Comparison of ENCODE assay signal across 9 cellular contexts in genomic region chr3:86793786-86794185, GRCh38.
DNase-seq lines count a peak whose midpoint lies in the region; ATAC-seq and TF ChIP-seq lines count a peak whose summit lies in the region.
"Had no signal": no experiment of that assay in that cellular context is flagged by ENCODE, and none has a peak within 500 bp of the region (broad histone marks: within the 10 kb centered on the region; RNA-seq: fewer than 3 reads in every experiment).

No MANE protein-coding gene starts in this region.

- H3K27ac ChIP-seq in brain microvascular endothelial cell: peak overlapping the region; percentile 97
- H3K27ac ChIP-seq in subcutaneous abdominal adipose tissue (ENCODE audit: low read depth, low read length): peak overlapping the region; percentile 80

- H3K36me3 ChIP-seq in brain microvascular endothelial cell (replicated peaks) (no peaks in the 10 kb centered on the region), kidney epithelial cell (ENCODE audit: control insufficient read depth, insufficient read depth, low read length) (no peaks in the 10 kb centered on the region), subcutaneous abdominal adipose tissue (ENCODE audit: control insufficient read depth in 5 of 5, insufficient read depth in 5 of 5, low read length in 5 of 5) (no peaks in the 10 kb centered on the region)

- peak; percentile 39 for DNase-seq in HPDE6-E6E7 (ENCODE audit: extremely low spot score)
- DNase-seq in brain microvascular endothelial cell: peak; percentile 88
- peak; percentile 92 for DNase-seq in kidney epithelial cell (ENCODE audit: low read depth)
- no peak for DNase-seq in GM10266 (ENCODE audit: extremely low spot score)
- DNase-seq in DMS153 (lab: John Stamatoyannopoulos, UW): no peak
- DNase-seq: naive B cell had no signal

- no peaks in the 10 kb centered on the region for H3K27me3 ChIP-seq in brain microvascular endothelial cell (replicated peaks)
- H3K27me3 ChIP-seq in kidney epithelial cell (ENCODE audit: control insufficient read depth, insufficient read depth, low read length): no peaks in the 10 kb centered on the region
- H3K27me3 ChIP-seq in subcutaneous abdominal adipose tissue (ENCODE audit: control insufficient read depth in 5 of 5, insufficient read depth in 4 of 5, low read length in 5 of 5): no peaks in the 10 kb centered on the region

- H3K9ac ChIP-seq in subcutaneous abdominal adipose tissue (ENCODE audit: low read length in 5 of 5): peak overlapping the region in 1 of 5 donors; percentile 62

- no peak for ATAC-seq in GM21723 (IDR thresholded peaks at IDR 0.05; ENCODE audit: unreplicated experiment)
- no peak for ATAC-seq in HG03108 (IDR thresholded peaks at IDR 0.05; ENCODE audit: unreplicated experiment)

- no peaks in the 10 kb centered on the region for H3K9me3 ChIP-seq in subcutaneous abdominal adipose tissue (ENCODE audit: control insufficient read depth in 5 of 5, low read length in 5 of 5)

- no peak overlapping the region for H3K4me3 ChIP-seq in brain microvascular endothelial cell (ENCODE audit: low read depth, low read length)
- no peak overlapping the region for H3K4me3 ChIP-seq in kidney epithelial cell (ENCODE audit: low read depth, low read length)
- no peak overlapping the region for H3K4me3 ChIP-seq in subcutaneous abdominal adipose tissue (ENCODE audit: low read depth in 1 of 5, low read length in 5 of 5)

- TF ChIP-seq CTCF in brain microvascular endothelial cell (IDR thresholded peaks at IDR 0.05; ENCODE audit: low read depth, low read length, missing control alignments): no peak
- TF ChIP-seq CTCF in kidney epithelial cell (IDR thresholded peaks at IDR 0.05; ENCODE audit: insufficient read depth, low read length, poor library complexity, severe bottlenecking): no peak
- no peak for TF ChIP-seq CTCF in GM10266 (IDR thresholded peaks at IDR 0.05; ENCODE audit: control insufficient read depth, insufficient read depth, low read depth, missing control alignments)

- in situ Hi-C loops in brain microvascular endothelial cell (cut with HindIII; ENCODE audit: low pct_ligation_motif_present, low sequenced_read_pairs): loop anchor here (25.0 kb wide), 2 partner anchors 169 to 294 kb away; no protein-coding TSS in a partner anchor

- peaks cover 0 to 12% (median 5%) of the 10 kb centered on the region in 5 donors for H3K4me1 ChIP-seq in subcutaneous abdominal adipose tissue (ENCODE audit: control insufficient read depth in 5 of 5, insufficient read depth in 5 of 5, low read length in 5 of 5)

Comparison
In these comparisons a context has a peak if more than half of its experiments do, and no peak if none do; other contexts are left out.
1. DNase-seq: peak in HPDE6-E6E7 (single experiment), brain microvascular endothelial cell (single experiment) and kidney epithelial cell (single experiment); none in GM10266 (single experiment) and DMS153 (single experiment).